Comparison of ENCODE assay signal across 14 cellular contexts in genomic region chr10:30637881-30638467, GRCh38. TPM values are rescaled to one million over a fixed set of nuclear protein-coding genes. Genes with fewer than 3 reads are reported as not detected.
DNase-seq lines count a peak whose midpoint lies in the region; ATAC-seq and TF ChIP-seq lines count a peak whose summit lies in the region.
"Had no signal": no experiment of that assay in that cellular context is flagged by ENCODE, and none has a peak within 500 bp of the region (broad histone marks: within the 10 kb centered on the region; RNA-seq: fewer than 3 reads in every experiment).

No MANE protein-coding gene starts in this region.

- H3K4me1 Mint-ChIP-seq in immature natural killer cell, result no peaks in the 10 kb centered on the region
- H3K4me1 Mint-ChIP-seq: IgD-negative memory B cell had no signal

- no peak overlapping the region for H3K27ac Mint-ChIP-seq in immature natural killer cell
- H3K27ac Mint-ChIP-seq: IgD-negative memory B cell had no signal

- H3K9me3 Mint-ChIP-seq in immature natural killer cell, result no peaks in the 10 kb centered on the region
- H3K9me3 Mint-ChIP-seq: IgD-negative memory B cell had no signal

- no peak overlapping the region for H3K4me3 ChIP-seq in fibroblast of the aortic adventitia (ENCODE audit: low read depth, low read length)

- peaks cover 7 to 9% (median 8%) of the 10 kb centered on the region in 3 donors for H3K27me3 Mint-ChIP-seq in immature natural killer cell (ENCODE audit: low read depth in 3 of 3)

- H3K36me3 Mint-ChIP-seq in immature natural killer cell, result no peaks in the 10 kb centered on the region
- H3K36me3 Mint-ChIP-seq: IgD-negative memory B cell had no signal

- no peak for TF ChIP-seq CTCF in fibroblast of the aortic adventitia (IDR thresholded peaks at IDR 0.05; ENCODE audit: insufficient read depth, low read length)

- no peak for TF ChIP-seq POLR2A in GM18505 (IDR thresholded peaks at IDR 0.05; ENCODE audit: borderline replicate concordance, extremely low read depth, insufficient read depth, insufficient read length)

- no peak for ATAC-seq in HG03175 (IDR thresholded peaks at IDR 0.05; ENCODE audit: unreplicated experiment)
- no peak for ATAC-seq in GM18505 (IDR thresholded peaks at IDR 0.05; ENCODE audit: unreplicated experiment)
- ATAC-seq: left colon had no signal

- DNase-seq in stimulated activated CD4-positive, alpha-beta T cell treated with anti-CD3 and anti-CD28 coated beads, Interleukin-4, amount 100 ng/mL, for 24 hours, result peak; percentile 17
- DNase-seq in stimulated activated CD4-positive, alpha-beta T cell treated with anti-CD3 and anti-CD28 coated beads, Interleukin-2, amount 100 ng/mL, for 48 hours, result no peak
- peak; percentile 9 for DNase-seq in SIG-M5 (lab: John Stamatoyannopoulos, UW)
- peak; percentile 86 for DNase-seq in fibroblast of the aortic adventitia (ENCODE audit: low read depth)
- no peak for DNase-seq in NCI-H2196 treated with DMSO at 0.1 percent for 48 hours (lab: John Stamatoyannopoulos, UW; ENCODE audit: unreplicated experiment)
- DNase-seq in immature natural killer cell, result no peak
- DNase-seq: left colon, small intestine had no signal

- no peak overlapping the region for H3K4me3 Mint-ChIP-seq in immature natural killer cell
- H3K4me3 Mint-ChIP-seq: IgD-negative memory B cell had no signal

RNA-seq across cellular contexts. Expression of gene LYZL2, which starts 8.4 kb away (rescaled TPM):
- not detected in 2 replicates for total RNA-seq in fibroblast of the aortic adventitia (ENCODE audit: low replicate concordance)
- not detected for polyA plus RNA-seq in immature natural killer cell
- total RNA-seq: G401, left colon, SK-MEL-5, ureter had no signal
- polyA plus RNA-seq: IgD-negative memory B cell, small intestine had no signal

Comparison
In these comparisons a context has a peak if more than half of its experiments do, and no peak if none do; other contexts are left out.
1. DNase-seq: peak in stimulated activated CD4-positive, alpha-beta T cell treated with anti-CD3 and anti-CD28 coated beads, Interleukin-4, amount 100 ng/mL, for 24 hours (single experiment), SIG-M5 (single experiment) and fibroblast of the aortic adventitia (single experiment); none in stimulated activated CD4-positive, alpha-beta T cell treated with anti-CD3 and anti-CD28 coated beads, Interleukin-2, amount 100 ng/mL, for 48 hours (0 of 2), NCI-H2196 treated with DMSO at 0.1 percent for 48 hours (single experiment) and immature natural killer cell (0 of 3).